ENCODE assay signal across 1 cellular context in genomic region chr3:149752788-149753136, GRCh38.
TF ChIP-seq lines count a peak whose summit lies in the region.

No MANE protein-coding gene starts in this region.

TF ChIP-seq in IMR-90, 13 proteins besides CTCF, POLR2A, EP300 and RAD21:
- TF ChIP-seq SMC3 (IDR thresholded peaks at IDR 0.05; ENCODE audit: low read depth, low read length): no peak
- no peak for TF ChIP-seq USF2 (IDR thresholded peaks at IDR 0.05; ENCODE audit: low read depth, low read length)
- no peak for TF ChIP-seq FOS (IDR thresholded peaks at IDR 0.05; ENCODE audit: low read depth, low read length)
- no peak for TF ChIP-seq NFE2L2 (IDR thresholded peaks at IDR 0.05; ENCODE audit: low read depth, low read length)
- no peak for TF ChIP-seq ELK1 (IDR thresholded peaks at IDR 0.05; ENCODE audit: borderline replicate concordance, low read depth, low read length)
- TF ChIP-seq MAZ (IDR thresholded peaks at IDR 0.05; ENCODE audit: borderline replicate concordance, low read depth, low read length): no peak
- no peak for TF ChIP-seq BHLHE40 (IDR thresholded peaks at IDR 0.05; ENCODE audit: low read depth, low read length)
- no peak for TF ChIP-seq RCOR1 (IDR thresholded peaks at IDR 0.05; ENCODE audit: insufficient replicate concordance, low read length)
- no peak for TF ChIP-seq CHD1 (IDR thresholded peaks at IDR 0.05; ENCODE audit: low read depth, low read length)
- no peak for TF ChIP-seq CEBPB (IDR thresholded peaks at IDR 0.05; ENCODE audit: low read depth, low read length)
- TF ChIP-seq MXI1 (IDR thresholded peaks at IDR 0.05; ENCODE audit: borderline replicate concordance, low read depth, low read length): no peak
- no peak for TF ChIP-seq MAFK (IDR thresholded peaks at IDR 0.05; ENCODE audit: low read depth, low read length)
- TF ChIP-seq RFX5 (IDR thresholded peaks at IDR 0.05; ENCODE audit: low read depth, low read length): no peak
